ENCODE assay signal across 1 cellular context in the genomic region with DNA sequence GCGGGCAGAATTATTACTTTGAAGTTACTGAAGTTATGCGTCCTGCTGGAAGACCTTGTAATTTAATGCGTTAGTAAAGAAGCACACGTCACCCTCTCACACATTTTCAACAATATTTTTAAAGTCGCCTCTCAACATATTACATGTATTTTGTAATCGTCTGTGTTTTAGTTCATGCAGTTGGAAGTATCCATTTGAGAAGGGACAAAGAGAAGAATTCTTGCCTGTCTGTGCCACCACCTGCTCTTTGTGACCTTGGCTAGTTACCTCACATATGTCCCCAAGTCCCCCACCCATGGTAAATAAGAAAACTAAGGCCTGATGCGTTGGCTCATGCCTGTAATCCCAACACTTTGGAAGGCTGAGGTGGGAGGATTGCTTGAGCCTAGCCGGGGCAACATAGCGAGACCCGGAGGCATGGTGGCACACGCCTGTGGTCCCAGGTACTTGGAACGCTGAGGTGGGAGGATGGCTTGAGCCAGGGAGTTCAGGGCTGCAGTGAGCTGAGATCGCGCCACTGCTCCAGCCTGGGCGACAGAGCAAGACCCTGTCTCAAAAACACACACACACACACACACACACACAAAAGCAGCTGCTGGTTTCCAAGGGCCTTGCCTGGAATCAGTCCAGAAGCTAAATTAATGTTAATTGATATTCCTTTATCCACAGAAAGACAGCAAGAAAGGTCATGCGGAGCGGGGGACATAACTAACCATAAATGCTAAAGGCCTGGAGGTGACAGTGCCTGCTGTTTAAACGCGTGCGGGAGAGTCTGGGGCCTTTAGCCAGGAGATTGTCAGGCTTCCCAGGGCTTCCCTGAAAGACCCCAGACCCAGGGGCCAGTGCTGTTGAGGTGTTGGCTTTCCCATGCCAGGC.
TF ChIP-seq lines count a peak whose summit lies in the region.

No MANE protein-coding gene starts in this region.

TF ChIP-seq in GM12878, 131 proteins besides CTCF, POLR2A, EP300 and RAD21:
- TF ChIP-seq NBN (IDR thresholded peaks at IDR 0.05) (no peak), ASH2L (IDR thresholded peaks at IDR 0.05; ENCODE audit: borderline replicate concordance, low read depth) (no peak), PAX5 (IDR thresholded peaks at IDR 0.05; ENCODE audit: borderline replicate concordance, low read depth, low read length) (no peak), IKZF1 (conservative IDR thresholded peaks at IDR 0.05) (no peak), HDGF (IDR thresholded peaks at IDR 0.05) (0 out of 2 replicates have a peak, but pooled peaks have one; percentile 32), STAT3 (IDR thresholded peaks at IDR 0.05; ENCODE audit: low read depth, low read length) (no peak), FOXM1 (IDR thresholded peaks at IDR 0.05; ENCODE audit: low read depth, low read length) (no peak), RELA (IDR thresholded peaks at IDR 0.05; ENCODE audit: borderline replicate concordance, partially characterized antibody) (no peak), EGR1 (IDR thresholded peaks at IDR 0.05; ENCODE audit: borderline replicate concordance in 1 of 2, low read depth in 2 of 2, low read length in 2 of 2) (no peak), POLR2AphosphoS2 (IDR thresholded peaks at IDR 0.05; ENCODE audit: low read depth, low read length) (no peak), TCF12 (IDR thresholded peaks at IDR 0.05; ENCODE audit: low read depth, low read length) (no peak), SP1 (IDR thresholded peaks at IDR 0.05; ENCODE audit: low read depth, low read length) (no peak), HDAC2 (IDR thresholded peaks at IDR 0.05) (no peak), SIX5 (IDR thresholded peaks at IDR 0.05; ENCODE audit: low read depth, low read length, severe bottlenecking) (no peak), SMARCA5 (IDR thresholded peaks at IDR 0.05) (no peak), JUNB (IDR thresholded peaks at IDR 0.05) (no peak), MTA3 (IDR thresholded peaks at IDR 0.05; ENCODE audit: borderline replicate concordance, low read length) (peak; percentile 78; the same call in 1 of the 2 replicates), IKZF2 (IDR thresholded peaks at IDR 0.05) (0 out of 4 replicates have a peak, but pooled peaks of 1 of the 2 experiments have one; percentile 6)
- TF ChIP-seq, protein P1, sequence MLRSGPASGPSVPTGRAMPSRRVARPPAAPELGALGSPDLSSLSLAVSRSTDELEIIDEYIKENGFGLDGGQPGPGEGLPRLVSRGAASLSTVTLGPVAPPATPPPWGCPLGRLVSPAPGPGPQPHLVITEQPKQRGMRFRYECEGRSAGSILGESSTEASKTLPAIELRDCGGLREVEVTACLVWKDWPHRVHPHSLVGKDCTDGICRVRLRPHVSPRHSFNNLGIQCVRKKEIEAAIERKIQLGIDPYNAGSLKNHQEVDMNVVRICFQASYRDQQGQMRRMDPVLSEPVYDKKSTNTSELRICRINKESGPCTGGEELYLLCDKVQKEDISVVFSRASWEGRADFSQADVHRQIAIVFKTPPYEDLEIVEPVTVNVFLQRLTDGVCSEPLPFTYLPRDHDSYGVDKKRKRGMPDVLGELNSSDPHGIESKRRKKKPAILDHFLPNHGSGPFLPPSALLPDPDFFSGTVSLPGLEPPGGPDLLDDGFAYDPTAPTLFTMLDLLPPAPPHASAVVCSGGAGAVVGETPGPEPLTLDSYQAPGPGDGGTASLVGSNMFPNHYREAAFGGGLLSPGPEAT (IDR thresholded peaks at IDR 0.05; ENCODE audit: low read depth) = no peak
- TF ChIP-seq, protein P2, sequence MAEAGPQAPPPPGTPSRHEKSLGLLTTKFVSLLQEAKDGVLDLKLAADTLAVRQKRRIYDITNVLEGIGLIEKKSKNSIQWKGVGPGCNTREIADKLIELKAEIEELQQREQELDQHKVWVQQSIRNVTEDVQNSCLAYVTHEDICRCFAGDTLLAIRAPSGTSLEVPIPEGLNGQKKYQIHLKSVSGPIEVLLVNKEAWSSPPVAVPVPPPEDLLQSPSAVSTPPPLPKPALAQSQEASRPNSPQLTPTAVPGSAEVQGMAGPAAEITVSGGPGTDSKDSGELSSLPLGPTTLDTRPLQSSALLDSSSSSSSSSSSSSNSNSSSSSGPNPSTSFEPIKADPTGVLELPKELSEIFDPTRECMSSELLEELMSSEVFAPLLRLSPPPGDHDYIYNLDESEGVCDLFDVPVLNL (IDR thresholded peaks at IDR 0.05; ENCODE audit: low read depth, low read length) = no peak
- TF ChIP-seq, protein P3, sequence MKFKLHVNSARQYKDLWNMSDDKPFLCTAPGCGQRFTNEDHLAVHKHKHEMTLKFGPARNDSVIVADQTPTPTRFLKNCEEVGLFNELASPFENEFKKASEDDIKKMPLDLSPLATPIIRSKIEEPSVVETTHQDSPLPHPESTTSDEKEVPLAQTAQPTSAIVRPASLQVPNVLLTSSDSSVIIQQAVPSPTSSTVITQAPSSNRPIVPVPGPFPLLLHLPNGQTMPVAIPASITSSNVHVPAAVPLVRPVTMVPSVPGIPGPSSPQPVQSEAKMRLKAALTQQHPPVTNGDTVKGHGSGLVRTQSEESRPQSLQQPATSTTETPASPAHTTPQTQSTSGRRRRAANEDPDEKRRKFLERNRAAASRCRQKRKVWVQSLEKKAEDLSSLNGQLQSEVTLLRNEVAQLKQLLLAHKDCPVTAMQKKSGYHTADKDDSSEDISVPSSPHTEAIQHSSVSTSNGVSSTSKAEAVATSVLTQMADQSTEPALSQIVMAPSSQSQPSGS (IDR thresholded peaks at IDR 0.05; ENCODE audit: low read length) = no peak
- TF ChIP-seq, protein P4, sequence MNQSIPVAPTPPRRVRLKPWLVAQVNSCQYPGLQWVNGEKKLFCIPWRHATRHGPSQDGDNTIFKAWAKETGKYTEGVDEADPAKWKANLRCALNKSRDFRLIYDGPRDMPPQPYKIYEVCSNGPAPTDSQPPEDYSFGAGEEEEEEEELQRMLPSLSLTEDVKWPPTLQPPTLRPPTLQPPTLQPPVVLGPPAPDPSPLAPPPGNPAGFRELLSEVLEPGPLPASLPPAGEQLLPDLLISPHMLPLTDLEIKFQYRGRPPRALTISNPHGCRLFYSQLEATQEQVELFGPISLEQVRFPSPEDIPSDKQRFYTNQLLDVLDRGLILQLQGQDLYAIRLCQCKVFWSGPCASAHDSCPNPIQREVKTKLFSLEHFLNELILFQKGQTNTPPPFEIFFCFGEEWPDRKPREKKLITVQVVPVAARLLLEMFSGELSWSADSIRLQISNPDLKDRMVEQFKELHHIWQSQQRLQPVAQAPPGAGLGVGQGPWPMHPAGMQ (IDR thresholded peaks at IDR 0.05; ENCODE audit: borderline replicate concordance) = no peak
- TF ChIP-seq, protein P5, sequence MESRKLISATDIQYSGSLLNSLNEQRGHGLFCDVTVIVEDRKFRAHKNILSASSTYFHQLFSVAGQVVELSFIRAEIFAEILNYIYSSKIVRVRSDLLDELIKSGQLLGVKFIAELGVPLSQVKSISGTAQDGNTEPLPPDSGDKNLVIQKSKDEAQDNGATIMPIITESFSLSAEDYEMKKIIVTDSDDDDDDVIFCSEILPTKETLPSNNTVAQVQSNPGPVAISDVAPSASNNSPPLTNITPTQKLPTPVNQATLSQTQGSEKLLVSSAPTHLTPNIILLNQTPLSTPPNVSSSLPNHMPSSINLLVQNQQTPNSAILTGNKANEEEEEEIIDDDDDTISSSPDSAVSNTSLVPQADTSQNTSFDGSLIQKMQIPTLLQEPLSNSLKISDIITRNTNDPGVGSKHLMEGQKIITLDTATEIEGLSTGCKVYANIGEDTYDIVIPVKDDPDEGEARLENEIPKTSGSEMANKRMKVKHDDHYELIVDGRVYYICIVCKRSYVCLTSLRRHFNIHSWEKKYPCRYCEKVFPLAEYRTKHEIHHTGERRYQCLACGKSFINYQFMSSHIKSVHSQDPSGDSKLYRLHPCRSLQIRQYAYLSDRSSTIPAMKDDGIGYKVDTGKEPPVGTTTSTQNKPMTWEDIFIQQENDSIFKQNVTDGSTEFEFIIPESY (IDR thresholded peaks at IDR 0.05) = no peak
- TF ChIP-seq, protein P6, sequence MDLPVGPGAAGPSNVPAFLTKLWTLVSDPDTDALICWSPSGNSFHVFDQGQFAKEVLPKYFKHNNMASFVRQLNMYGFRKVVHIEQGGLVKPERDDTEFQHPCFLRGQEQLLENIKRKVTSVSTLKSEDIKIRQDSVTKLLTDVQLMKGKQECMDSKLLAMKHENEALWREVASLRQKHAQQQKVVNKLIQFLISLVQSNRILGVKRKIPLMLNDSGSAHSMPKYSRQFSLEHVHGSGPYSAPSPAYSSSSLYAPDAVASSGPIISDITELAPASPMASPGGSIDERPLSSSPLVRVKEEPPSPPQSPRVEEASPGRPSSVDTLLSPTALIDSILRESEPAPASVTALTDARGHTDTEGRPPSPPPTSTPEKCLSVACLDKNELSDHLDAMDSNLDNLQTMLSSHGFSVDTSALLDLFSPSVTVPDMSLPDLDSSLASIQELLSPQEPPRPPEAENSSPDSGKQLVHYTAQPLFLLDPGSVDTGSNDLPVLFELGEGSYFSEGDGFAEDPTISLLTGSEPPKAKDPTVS (IDR thresholded peaks at IDR 0.05; ENCODE audit: low read depth, low read length) = no peak
- TF ChIP-seq, protein P7, sequence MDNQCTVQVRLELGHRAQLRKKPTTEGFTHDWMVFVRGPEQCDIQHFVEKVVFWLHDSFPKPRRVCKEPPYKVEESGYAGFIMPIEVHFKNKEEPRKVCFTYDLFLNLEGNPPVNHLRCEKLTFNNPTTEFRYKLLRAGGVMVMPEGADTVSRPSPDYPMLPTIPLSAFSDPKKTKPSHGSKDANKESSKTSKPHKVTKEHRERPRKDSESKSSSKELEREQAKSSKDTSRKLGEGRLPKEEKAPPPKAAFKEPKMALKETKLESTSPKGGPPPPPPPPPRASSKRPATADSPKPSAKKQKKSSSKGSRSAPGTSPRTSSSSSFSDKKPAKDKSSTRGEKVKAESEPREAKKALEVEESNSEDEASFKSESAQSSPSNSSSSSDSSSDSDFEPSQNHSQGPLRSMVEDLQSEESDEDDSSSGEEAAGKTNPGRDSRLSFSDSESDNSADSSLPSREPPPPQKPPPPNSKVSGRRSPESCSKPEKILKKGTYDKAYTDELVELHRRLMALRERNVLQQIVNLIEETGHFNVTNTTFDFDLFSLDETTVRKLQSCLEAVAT (IDR thresholded peaks at IDR 0.05) = peak; percentile 75; the same call in 1 of the 2 replicates
